ENCODE assay signal across 12 cellular contexts in genomic region chr2:7020468-7020867, GRCh38.
"Had no signal": no experiment of that assay in that cellular context is flagged by ENCODE, and none has a peak within 500 bp of the region (broad histone marks: within the 10 kb centered on the region; RNA-seq: fewer than 3 reads in every experiment).

No MANE protein-coding gene starts in this region.

- H3K27ac ChIP-seq: ovary had no signal

- DNase-seq: activated CD4-positive, alpha-beta T cell treated with anti-CD3 and anti-CD28 coated beads for 4 hours; activated CD8-positive, alpha-beta memory T cell treated with anti-CD3 and anti-CD28 coated beads, Interleukin-2, amount 50 U/mL, for 4 hours; activated CD8-positive, alpha-beta T cell treated with anti-CD3 and anti-CD28 coated beads for 36 hours; activated naive CD4-positive, alpha-beta T cell; erythroblast; hippocampal formation; kidney glomerular epithelial cell; stimulated activated CD4-positive, alpha-beta T cell treated with anti-CD3 and anti-CD28 coated beads, Interleukin-4, amount 100 ng/mL, for 1 hour; stimulated activated CD8-positive, alpha-beta memory T cell treated with anti-CD3 and anti-CD28 coated beads, Interleukin-4, amount 100 ng/mL, for 48 hours had no signal

- H3K4me3 ChIP-seq: adrenal gland, ovary, tibial nerve had no signal

- ATAC-seq: activated CD8-positive, alpha-beta T cell treated with anti-CD3 and anti-CD28 coated beads for 36 hours had no signal

- H3K36me3 ChIP-seq: ovary had no signal

- H3K9me3 ChIP-seq: adrenal gland, ovary, tibial nerve had no signal

- H3K27me3 ChIP-seq: adrenal gland, ovary, tibial nerve had no signal
